32 cellular contexts compared by ENCODE assay signal in the genomic region with DNA sequence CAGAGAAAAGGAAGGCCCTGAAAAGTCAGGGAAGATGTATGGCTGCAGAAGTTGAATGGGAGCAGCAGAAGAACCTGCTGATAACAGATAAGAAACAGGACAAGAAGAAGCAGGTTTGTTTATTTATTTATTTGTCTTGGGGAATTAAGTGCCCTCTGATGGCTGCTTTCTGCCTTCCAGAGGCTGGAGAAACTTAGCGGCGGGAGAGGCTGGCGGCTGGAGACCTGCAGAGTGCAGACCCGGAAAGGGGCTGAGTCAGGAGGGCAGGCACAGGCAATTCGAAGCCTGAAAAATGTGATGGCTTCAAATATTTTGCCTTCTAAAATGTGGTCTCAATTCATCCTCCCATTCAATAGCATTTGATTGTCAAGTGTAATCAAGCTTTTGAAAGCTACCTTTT.
"Had no signal": no experiment of that assay in that cellular context is flagged by ENCODE, and none has a peak within 500 bp of the region (broad histone marks: within the 10 kb centered on the region; RNA-seq: fewer than 3 reads in every experiment).

No MANE protein-coding gene starts in this region.

- H3K4me3 Mint-ChIP-seq: activated CD4-positive, alpha-beta memory T cell treated with anti-CD3 and anti-CD28 coated beads, Interleukin-2, amount 10 ng/mL, durations not matched to agents 7 days and 5 days; activated CD4-positive, alpha-beta T cell treated with anti-CD3 and anti-CD28 coated beads, Interleukin-2, amount 10 ng/mL, durations not matched to agents 7 days and 5 days; activated naive CD4-positive, alpha-beta T cell treated with anti-CD3 and anti-CD28 coated beads, Interleukin-2, amount 10 ng/mL, durations not matched to agents 7 days and 5 days; activated naive CD8-positive, alpha-beta T cell treated with anti-CD3 and anti-CD28 coated beads, Interleukin-2, amount 10 ng/mL, durations not matched to agents 7 days and 5 days; activated T-cell treated with anti-CD3 and anti-CD28 coated beads, Interleukin-2, amount 50 U/mL, for 24 hours; activated T-cell treated with anti-CD3 and anti-CD28 coated beads, Interleukin-2, amount 50 U/mL, for 72 hours; brain; T-cell; T-helper 1 cell treated with Interleukin-12 subunit alpha and Interleukin-12 subunit beta and Interleukin-4 antibody, amounts not matched to agents 30 μg/mL and 1 μg/mL, for 36 hours; T-helper 2 cell treated with Interferon-gamma antibody and Interleukin-4, amounts not matched to agents 5 μg/mL and 100 μg/mL, for 36 hours had no signal

- DNase-seq: activated CD4-positive, alpha-beta memory T cell treated with anti-CD3 and anti-CD28 coated beads, Interleukin-2, amount 10 ng/mL, durations not matched to agents 7 days and 5 days; activated CD4-positive, alpha-beta T cell treated with anti-CD3 and anti-CD28 coated beads for 1 hour; activated CD4-positive, alpha-beta T cell treated with anti-CD3 and anti-CD28 coated beads for 4 hours; activated CD4-positive, alpha-beta T cell treated with anti-CD3 and anti-CD28 coated beads, Interleukin-2, amount 10 ng/mL, durations not matched to agents 7 days and 5 days; activated CD4-positive, alpha-beta T cell treated with anti-CD3 and anti-CD28 coated beads, Interleukin-2, amount 50 U/mL, for 4 hours; activated CD8-positive, alpha-beta memory T cell treated with anti-CD3 and anti-CD28 coated beads, Interleukin-2, amount 50 U/mL, for 48 hours; activated gamma-delta T cell; activated naive CD4-positive, alpha-beta T cell; activated naive CD4-positive, alpha-beta T cell treated with anti-CD3 and anti-CD28 coated beads, Interleukin-2, amount 10 ng/mL, durations not matched to agents 7 days and 5 days; activated naive CD8-positive, alpha-beta T cell treated with anti-CD3 and anti-CD28 coated beads, Interleukin-2, amount 10 ng/mL, durations not matched to agents 7 days and 5 days; activated T-cell treated with anti-CD3 and anti-CD28 coated beads for 4 hours; activated T-cell treated with anti-CD3 and anti-CD28 coated beads, Interleukin-2, amount 50 U/mL, for 24 hours; activated T-cell treated with anti-CD3 and anti-CD28 coated beads, Interleukin-2, amount 50 U/mL, for 72 hours; central memory CD4-positive, alpha-beta T cell; cerebellar nuclear complex; colonic mucosa; effector memory CD4-positive, alpha-beta T cell; erythroblast; foreskin keratinocyte; gastrocnemius medialis; glutamatergic neuron; heart left ventricle; T-cell; T1000 had no signal

- ATAC-seq: activated naive CD4-positive, alpha-beta T cell treated with anti-CD3 and anti-CD28 coated beads, Interleukin-2, amount 50 U/mL, for 72 hours; activated T-cell treated with anti-CD3 and anti-CD28 coated beads, Interleukin-2, amount 50 U/mL, for 72 hours; foreskin keratinocyte; gastrocnemius medialis; heart left ventricle; T-cell had no signal

- H3K4me1 ChIP-seq: ascending aorta, breast epithelium, foreskin keratinocyte, gastrocnemius medialis had no signal

- H3K27me3 ChIP-seq: ascending aorta, breast epithelium, colonic mucosa, esophagus muscularis mucosa, gastrocnemius medialis, heart left ventricle had no signal

- H3K27ac Mint-ChIP-seq: activated CD4-positive, alpha-beta memory T cell treated with anti-CD3 and anti-CD28 coated beads, Interleukin-2, amount 10 ng/mL, durations not matched to agents 7 days and 5 days; activated CD4-positive, alpha-beta T cell treated with anti-CD3 and anti-CD28 coated beads, Interleukin-2, amount 10 ng/mL, durations not matched to agents 7 days and 5 days; activated naive CD4-positive, alpha-beta T cell treated with anti-CD3 and anti-CD28 coated beads, Interleukin-2, amount 10 ng/mL, durations not matched to agents 7 days and 5 days; activated naive CD8-positive, alpha-beta T cell treated with anti-CD3 and anti-CD28 coated beads, Interleukin-2, amount 10 ng/mL, durations not matched to agents 7 days and 5 days; activated T-cell treated with anti-CD3 and anti-CD28 coated beads, Interleukin-2, amount 50 U/mL, for 24 hours; activated T-cell treated with anti-CD3 and anti-CD28 coated beads, Interleukin-2, amount 50 U/mL, for 72 hours; brain; T-cell; T-helper 1 cell treated with Interleukin-12 subunit alpha and Interleukin-12 subunit beta and Interleukin-4 antibody, amounts not matched to agents 30 μg/mL and 1 μg/mL, for 36 hours; T-helper 2 cell treated with Interferon-gamma antibody and Interleukin-4, amounts not matched to agents 5 μg/mL and 100 μg/mL, for 36 hours had no signal

- H3K9me3 Mint-ChIP-seq: activated CD4-positive, alpha-beta memory T cell treated with anti-CD3 and anti-CD28 coated beads, Interleukin-2, amount 10 ng/mL, durations not matched to agents 7 days and 5 days; activated CD4-positive, alpha-beta T cell treated with anti-CD3 and anti-CD28 coated beads, Interleukin-2, amount 10 ng/mL, durations not matched to agents 7 days and 5 days; activated naive CD4-positive, alpha-beta T cell treated with anti-CD3 and anti-CD28 coated beads, Interleukin-2, amount 10 ng/mL, durations not matched to agents 7 days and 5 days; activated naive CD4-positive, alpha-beta T cell treated with anti-CD3 and anti-CD28 coated beads, Interleukin-2, amount 50 U/mL, for 72 hours; activated naive CD8-positive, alpha-beta T cell treated with anti-CD3 and anti-CD28 coated beads, Interleukin-2, amount 10 ng/mL, durations not matched to agents 7 days and 5 days; activated T-cell treated with anti-CD3 and anti-CD28 coated beads, Interleukin-2, amount 50 U/mL, for 24 hours; activated T-cell treated with anti-CD3 and anti-CD28 coated beads, Interleukin-2, amount 50 U/mL, for 72 hours; T-cell; T-helper 1 cell treated with Interleukin-12 subunit alpha and Interleukin-12 subunit beta and Interleukin-4 antibody, amounts not matched to agents 30 μg/mL and 1 μg/mL, for 36 hours; T-helper 2 cell treated with Interferon-gamma antibody and Interleukin-4, amounts not matched to agents 5 μg/mL and 100 μg/mL, for 36 hours had no signal

- H3K4me1 Mint-ChIP-seq: activated CD4-positive, alpha-beta T cell treated with anti-CD3 and anti-CD28 coated beads, Interleukin-2, amount 10 ng/mL, durations not matched to agents 7 days and 5 days; T-cell had no signal

- H3K27me3 Mint-ChIP-seq: activated naive CD4-positive, alpha-beta T cell treated with anti-CD3 and anti-CD28 coated beads, Interleukin-2, amount 10 ng/mL, durations not matched to agents 7 days and 5 days had no signal

- H3K36me3 Mint-ChIP-seq: activated naive CD4-positive, alpha-beta T cell treated with anti-CD3 and anti-CD28 coated beads, Interleukin-2, amount 10 ng/mL, durations not matched to agents 7 days and 5 days; activated naive CD4-positive, alpha-beta T cell treated with anti-CD3 and anti-CD28 coated beads, Interleukin-2, amount 50 U/mL, for 72 hours; activated naive CD8-positive, alpha-beta T cell treated with anti-CD3 and anti-CD28 coated beads, Interleukin-2, amount 10 ng/mL, durations not matched to agents 7 days and 5 days; brain; T-cell had no signal

- H3K36me3 ChIP-seq: ascending aorta, breast epithelium, cardiac muscle cell, colonic mucosa, esophagus muscularis mucosa, gastrocnemius medialis, heart left ventricle had no signal

- H3K27ac ChIP-seq: ascending aorta, breast epithelium, cardiac muscle cell, colonic mucosa, esophagus muscularis mucosa, foreskin keratinocyte, gastrocnemius medialis, heart left ventricle had no signal

- H3K4me3 ChIP-seq: ascending aorta, breast epithelium, cardiac muscle cell, colonic mucosa, esophagus muscularis mucosa, gastrocnemius medialis, heart left ventricle had no signal

- H3K9me3 ChIP-seq: ascending aorta, breast epithelium, colonic mucosa, esophagus muscularis mucosa, gastrocnemius medialis, heart left ventricle had no signal
